ENCODE assay signal across 9 cellular contexts in genomic region chr5:178642351-178642909, GRCh38. TPM values are rescaled to one million over a fixed set of nuclear protein-coding genes. Genes with fewer than 3 reads are reported as not detected.
DNase-seq lines count a peak whose midpoint lies in the region; ATAC-seq, FAIRE-seq and TF ChIP-seq lines count a peak whose summit lies in the region.
"Had no signal": no experiment of that assay in that cellular context is flagged by ENCODE, and none has a peak within 500 bp of the region (broad histone marks: within the 10 kb centered on the region; RNA-seq: fewer than 3 reads in every experiment).

No MANE protein-coding gene starts in this region.

- FAIRE-seq in H54 (lab: Jason Lieb, UNC) = peak; percentile 27

- TF ChIP-seq POLR2A in H54 (IDR thresholded peaks at IDR 0.05; ENCODE audit: low read depth, low read length) = no peak

- CTCF ChIA-PET in RWPE1 (lab: Yijun Ruan, JAX) = interaction anchor here (0.6 to 0.7 kb wide), 2 partner anchors 13 to 52 kb away, joined by 3 read pairs; partner anchors contain the start of gene COL23A1

- ATAC-seq in esophagus mucosa (peak; percentile 66), HG02571 (IDR thresholded peaks at IDR 0.05; ENCODE audit: unreplicated experiment) (no peak)

- H3K27ac ChIP-seq in RWPE1 = peak overlapping the region; percentile 73

- TF ChIP-seq CTCF in RWPE1 (conservative IDR thresholded peaks at IDR 0.05; ENCODE audit: low read depth) = no peak

- peak; percentile 47 for DNase-seq in H54 (ENCODE audit: insufficient read length, low spot score)
- peak; percentile 96 for DNase-seq in RWPE1 (ENCODE audit: low spot score)
- peak; percentile 75 for DNase-seq in smooth muscle cell of the brain vasculature (ENCODE audit: low read depth, low spot score)
- DNase-seq in activated naive CD4-positive, alpha-beta T cell treated with anti-CD3 and anti-CD28 coated beads, Interleukin-2, amount 50 U/mL, for 16 hours = no peak
- no peak for DNase-seq in NCI-H2029 treated with DMSO at 0.1 percent for 48 hours (lab: John Stamatoyannopoulos, UW)
- DNase-seq: activated T-cell treated with anti-CD3 and anti-CD28 coated beads, Interleukin-2, amount 50 U/mL, for 24 hours had no signal

- POLR2A ChIA-PET in RWPE1 (lab: Yijun Ruan, JAX; ENCODE audit: low non-redundant PET) = interaction anchor here (0.7 kb wide), 1 partner anchor 18 kb away, joined by 3 read pairs; no protein-coding TSS in a partner anchor

RNA-seq across cellular contexts. Expression of gene CLK4, which starts 15.6 kb away (rescaled TPM):
- total RNA-seq in esophagus mucosa = 10.4 TPM

RNA-seq across cellular contexts. Expression of gene COL23A1, which starts 52.2 kb away (rescaled TPM):
- total RNA-seq in esophagus mucosa = 0.32 TPM
- total RNA-seq: NCI-H460 had no signal

Comparison
In these comparisons a context has a peak if more than half of its experiments do, and no peak if none do; other contexts are left out.
1. DNase-seq: peak in H54 (single experiment), RWPE1 (single experiment) and smooth muscle cell of the brain vasculature (single experiment); none in activated naive CD4-positive, alpha-beta T cell treated with anti-CD3 and anti-CD28 coated beads, Interleukin-2, amount 50 U/mL, for 16 hours (single experiment) and NCI-H2029 treated with DMSO at 0.1 percent for 48 hours (single experiment).